8 cellular contexts compared by ENCODE assay signal in genomic region chr2:26245810-26246209, GRCh38. TPM values are rescaled to one million over a fixed set of nuclear protein-coding genes. Genes with fewer than 3 reads are reported as not detected.
DNase-seq lines count a peak whose midpoint lies in the region; ATAC-seq and TF ChIP-seq lines count a peak whose summit lies in the region.

No MANE protein-coding gene starts in this region.

- H3K4me3 ChIP-seq in endocrine pancreas (ENCODE audit: control insufficient read depth, insufficient read depth, low read length): peak overlapping the region; percentile 86
- peak overlapping the region; percentile 97 for H3K4me3 ChIP-seq in osteoblast (ENCODE audit: insufficient read depth, low read length)

- H4K20me1 ChIP-seq in osteoblast (ENCODE audit: insufficient read depth, low read length): peaks cover 30% of the 10 kb centered on the region

- no peaks in the 10 kb centered on the region for H3K36me3 ChIP-seq in endocrine pancreas (ENCODE audit: control insufficient read depth, insufficient read depth, low read length)
- H3K36me3 ChIP-seq in osteoblast (ENCODE audit: insufficient read depth, low read length): no peaks in the 10 kb centered on the region

- no peak for DNase-seq in activated CD4-positive, CD25-positive, alpha-beta regulatory T cell treated with anti-CD3 and anti-CD28 coated beads, Interleukin-2, amount 50 U/mL, for 72 hours
- DNase-seq in OCI-M1 (lab: John Stamatoyannopoulos, UW) (peak; percentile 50), osteoblast (ENCODE audit: insufficient read length, low spot score, missing footprints) (peak; percentile 11), NCI-H128 (lab: John Stamatoyannopoulos, UW; ENCODE audit: unreplicated experiment) (no peak)
- no peak for DNase-seq in stimulated activated CD4-positive, alpha-beta T cell treated with anti-CD3 and anti-CD28 coated beads, Interleukin-1b, Interleukin-23, amount 100 ng/mL, for 48 hours

- H3K4me2 ChIP-seq in osteoblast (ENCODE audit: insufficient read depth, low read length): peak overlapping the region; percentile 94

- peaks cover 99% of the 10 kb centered on the region for H3K79me2 ChIP-seq in osteoblast (ENCODE audit: insufficient read depth, low read length)

- no peak for TF ChIP-seq CTCF in osteoblast (IDR thresholded peaks at IDR 0.05; ENCODE audit: extremely low read depth, low read depth, low read length)

- no peak overlapping the region for H3K9ac ChIP-seq in endocrine pancreas (ENCODE audit: control insufficient read depth, insufficient read depth, low read length)

- H3K27ac ChIP-seq in osteoblast (ENCODE audit: low read depth, low read length): peak overlapping the region; percentile 96

- H2AFZ ChIP-seq in osteoblast (ENCODE audit: low read length): no peak overlapping the region

- H3K4me1 ChIP-seq in endocrine pancreas (ENCODE audit: control insufficient read depth, insufficient read depth, low read length): no peaks in the 10 kb centered on the region
- H3K4me1 ChIP-seq in osteoblast (ENCODE audit: insufficient read depth, low read length): peaks cover 35% of the 10 kb centered on the region

- H3K27me3 ChIP-seq in endocrine pancreas (ENCODE audit: control insufficient read depth, insufficient read depth, low read length) (no peaks in the 10 kb centered on the region), osteoblast (ENCODE audit: insufficient read depth, low read length) (no peaks in the 10 kb centered on the region)

- H3K9me3 ChIP-seq in endocrine pancreas (ENCODE audit: control insufficient read depth, low read length) (no peaks in the 10 kb centered on the region), osteoblast (ENCODE audit: low read depth, low read length) (no peaks in the 10 kb centered on the region)

- peak; percentile 39 to 42 for ATAC-seq in activated CD4-positive, CD25-positive, alpha-beta regulatory T cell treated with anti-CD3 and anti-CD28 coated beads, Interleukin-2, amount 50 U/mL, for 24 hours
- peak; percentile 82 for ATAC-seq in HG02610 (IDR thresholded peaks at IDR 0.05; ENCODE audit: unreplicated experiment)

RNA-seq across cellular contexts. Expression of gene HADHB, which starts 1.1 kb away (rescaled TPM):
- 119 and 143 TPM in 2 replicates for total RNA-seq in osteoblast

RNA-seq across cellular contexts. Expression of gene HADHA, which starts 1.4 kb away (rescaled TPM):
- 113 and 117 TPM in 2 replicates for total RNA-seq in osteoblast

Comparison
In these comparisons a context has a peak if more than half of its experiments do, and no peak if none do; other contexts are left out.
1. DNase-seq: peak in OCI-M1 (single experiment) and osteoblast (single experiment); none in activated CD4-positive, CD25-positive, alpha-beta regulatory T cell treated with anti-CD3 and anti-CD28 coated beads, Interleukin-2, amount 50 U/mL, for 72 hours (single experiment), NCI-H128 (single experiment) and stimulated activated CD4-positive, alpha-beta T cell treated with anti-CD3 and anti-CD28 coated beads, Interleukin-1b, Interleukin-23, amount 100 ng/mL, for 48 hours (single experiment).